ENCODE assay signal across 1 cellular context in the genomic region with DNA sequence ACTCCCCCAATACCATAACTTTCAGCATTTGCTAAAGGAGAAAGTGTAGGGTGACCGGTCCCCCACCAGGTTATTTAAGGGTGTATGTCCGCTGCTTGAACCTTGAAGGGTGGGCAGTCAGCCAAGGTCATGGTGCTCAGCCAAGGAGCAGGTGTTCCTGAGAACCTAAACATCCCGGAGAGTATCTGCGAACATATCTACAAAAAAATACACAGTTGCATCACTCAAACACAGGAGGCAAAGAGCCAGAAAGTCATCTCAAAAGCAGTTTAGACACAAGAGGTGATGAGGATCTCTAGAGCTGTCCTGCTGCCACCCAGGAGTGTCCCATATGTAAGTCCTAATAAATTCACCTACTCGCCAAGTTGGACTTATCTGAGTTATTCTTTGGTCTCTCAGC.
TF ChIP-seq lines count a peak whose summit lies in the region.

No MANE protein-coding gene starts in this region.

TF ChIP-seq in IMR-90, 13 proteins besides CTCF, POLR2A, EP300 and RAD21 (continued from another document):
- no peak for TF ChIP-seq CEBPB (IDR thresholded peaks at IDR 0.05; ENCODE audit: low read depth, low read length)
